Comparison of ENCODE assay signal across 29 cellular contexts in the genomic region with DNA sequence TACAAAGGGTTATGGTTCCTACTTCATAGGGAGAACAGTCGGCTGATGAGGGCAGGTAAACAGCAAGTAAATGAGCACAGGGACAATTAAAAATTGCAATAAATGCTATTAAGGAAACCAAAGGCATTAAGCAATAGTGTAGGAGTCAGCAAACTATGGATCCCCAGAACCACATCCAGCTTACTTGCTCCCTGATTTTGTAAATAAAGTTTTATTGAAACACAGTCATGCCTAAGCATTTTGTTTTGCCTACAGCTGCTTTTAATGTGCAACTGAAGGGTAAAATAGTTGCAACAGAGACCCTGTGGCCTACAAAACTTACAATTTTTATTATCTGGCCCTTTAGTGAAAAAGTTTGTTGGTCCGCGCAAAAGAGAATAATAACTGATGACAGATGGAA.
"Had no signal": no experiment of that assay in that cellular context is flagged by ENCODE, and none has a peak within 500 bp of the region (broad histone marks: within the 10 kb centered on the region; RNA-seq: fewer than 3 reads in every experiment).

No MANE protein-coding gene starts in this region.

- H3K4me1 ChIP-seq: stomach, suprapubic skin, testis, thyroid gland, tibial nerve, transverse colon, upper lobe of left lung, upper lobe of right lung, uterus, vagina had no signal

- H3K27ac Mint-ChIP-seq: stimulated activated effector memory CD8-positive, alpha-beta T cell treated with anti-CD3 and anti-CD28 coated beads, Interleukin-12 subunit alpha, Interleukin-12 subunit beta, amount 100 ng/mL, for 72 hours; stimulated activated memory B cell treated with anti-CD40 and anti-IgM and Interleukin-4, amounts not matched to agents 10 μg/mL and 1 μg/mL and 100 μg/mL, for 72 hours; stimulated activated naive B cell treated with anti-CD40 and anti-IgM and Interleukin-4, amounts not matched to agents 10 μg/mL and 1 μg/mL and 100 μg/mL, for 72 hours; stimulated activated naive CD8-positive, alpha-beta T cell treated with anti-CD3 and anti-CD28 coated beads, Interleukin-15, amount 100 ng/mL, for 72 hours; stimulated activated naive CD8-positive, alpha-beta T cell treated with anti-CD3 and anti-CD28 coated beads, Interleukin-15, Interleukin-2, amounts not matched to agents 100 ng/mL and 50 ng/mL, for 24 hours; type B pancreatic cell had no signal

- H3K9me3 ChIP-seq: stomach, suprapubic skin, testis, thoracic aorta, thyroid gland, tibial artery, tibial nerve, transverse colon, upper lobe of left lung, upper lobe of right lung, uterus, vagina had no signal

- DNase-seq: stimulated activated CD4-positive, alpha-beta T cell treated with anti-CD3 and anti-CD28 coated beads, Interleukin-2, amount 100 ng/mL, for 48 hours; stimulated activated CD4-positive, alpha-beta T cell treated with anti-CD3 and anti-CD28 coated beads, Interleukin-4, amount 100 ng/mL, for 1 hour; stimulated activated CD4-positive, alpha-beta T cell treated with anti-CD3 and anti-CD28 coated beads, Interleukin-4, amount 100 ng/mL, for 24 hours; stimulated activated CD4-positive, alpha-beta T cell treated with anti-CD3 and anti-CD28 coated beads, Interleukin-4, amount 100 ng/mL, for 4 hours; stimulated activated CD8-positive, alpha-beta memory T cell treated with anti-CD3 and anti-CD28 coated beads, Interleukin-4, amount 100 ng/mL, for 48 hours; stimulated activated naive B cell treated with anti-CD40 and anti-IgM and Interleukin-4, amounts not matched to agents 10 μg/mL and 1 μg/mL and 100 μg/mL, for 72 hours; stimulated activated naive CD4-positive, alpha-beta T cell; stimulated activated naive CD4-positive, alpha-beta T cell treated with Interleukin-2 at 50 U/mL for 16 hours; stimulated activated naive CD8-positive, alpha-beta T cell treated with anti-CD3 and anti-CD28 coated beads, Interleukin-15, amount 100 ng/mL, for 72 hours; stimulated activated naive CD8-positive, alpha-beta T cell treated with anti-CD3 and anti-CD28 coated beads, Interleukin-15, Interleukin-2, amounts not matched to agents 100 U/mL and 50 U/mL, for 24 hours; stomach; substantia nigra; testis; thyroid gland; tibial artery; transverse colon; trophoblast cell; upper lobe of left lung; upper lobe of right lung; uterus had no signal

- H3K27me3 Mint-ChIP-seq: stimulated activated memory B cell treated with anti-CD40 and anti-IgM and Interleukin-4, amounts not matched to agents 10 μg/mL and 1 μg/mL and 100 μg/mL, for 72 hours; stimulated activated naive B cell treated with anti-CD40 and anti-IgM and Interleukin-4, amounts not matched to agents 10 μg/mL and 1 μg/mL and 100 μg/mL, for 72 hours; type B pancreatic cell had no signal

- H3K4me1 Mint-ChIP-seq: stimulated activated effector memory CD8-positive, alpha-beta T cell treated with anti-CD3 and anti-CD28 coated beads, Interleukin-12 subunit alpha, Interleukin-12 subunit beta, amount 100 ng/mL, for 72 hours; stimulated activated naive CD8-positive, alpha-beta T cell treated with anti-CD3 and anti-CD28 coated beads, Interleukin-15, amount 100 ng/mL, for 72 hours had no signal

- H3K27ac ChIP-seq: stomach, suprapubic skin, testis, thoracic aorta, thyroid gland, tibial artery, tibial nerve, transverse colon, upper lobe of left lung, upper lobe of right lung, uterus, vagina had no signal

- H3K36me3 ChIP-seq: stomach, suprapubic skin, thoracic aorta, thyroid gland, tibial artery, tibial nerve, transverse colon, upper lobe of left lung, upper lobe of right lung, uterus, vagina had no signal

- H3K4me3 ChIP-seq: stomach, suprapubic skin, testis, thoracic aorta, thyroid gland, tibial artery, tibial nerve, transverse colon, upper lobe of left lung, upper lobe of right lung, uterus, vagina had no signal

- FAIRE-seq: urothelium cell line had no signal

- H3K4me3 Mint-ChIP-seq: stimulated activated effector memory CD8-positive, alpha-beta T cell treated with anti-CD3 and anti-CD28 coated beads, Interleukin-12 subunit alpha, Interleukin-12 subunit beta, amount 100 ng/mL, for 72 hours; stimulated activated memory B cell treated with anti-CD40 and anti-IgM and Interleukin-4, amounts not matched to agents 10 μg/mL and 1 μg/mL and 100 μg/mL, for 72 hours; stimulated activated naive B cell treated with anti-CD40 and anti-IgM and Interleukin-4, amounts not matched to agents 10 μg/mL and 1 μg/mL and 100 μg/mL, for 72 hours; stimulated activated naive CD8-positive, alpha-beta T cell treated with anti-CD3 and anti-CD28 coated beads, Interleukin-15, amount 100 ng/mL, for 72 hours; stimulated activated naive CD8-positive, alpha-beta T cell treated with anti-CD3 and anti-CD28 coated beads, Interleukin-15, Interleukin-2, amounts not matched to agents 100 ng/mL and 50 ng/mL, for 24 hours; type B pancreatic cell had no signal

- ATAC-seq: stimulated activated effector memory CD8-positive, alpha-beta T cell treated with anti-CD3 and anti-CD28 coated beads, Interleukin-12 subunit alpha, Interleukin-12 subunit beta, amount 100 ng/mL, for 72 hours; stimulated activated memory B cell treated with anti-CD40 and anti-IgM and Interleukin-4, amounts not matched to agents 10 μg/mL and 1 μg/mL and 100 μg/mL, for 72 hours; stimulated activated naive B cell treated with anti-CD40 and anti-IgM and Interleukin-4, amounts not matched to agents 10 μg/mL and 1 μg/mL and 100 μg/mL, for 72 hours; stimulated activated naive CD8-positive, alpha-beta T cell treated with anti-CD3 and anti-CD28 coated beads, Interleukin-15, amount 100 ng/mL, for 72 hours; stimulated activated naive CD8-positive, alpha-beta T cell treated with anti-CD3 and anti-CD28 coated beads, Interleukin-15, Interleukin-2, amounts not matched to agents 100 U/mL and 50 U/mL, for 24 hours; upper lobe of right lung had no signal

- H3K27me3 ChIP-seq: stomach, suprapubic skin, testis, thyroid gland, tibial artery, tibial nerve, transverse colon, upper lobe of left lung, upper lobe of right lung, uterus, vagina had no signal

- H3K9me3 Mint-ChIP-seq: stimulated activated naive CD8-positive, alpha-beta T cell treated with anti-CD3 and anti-CD28 coated beads, Interleukin-15, Interleukin-2, amounts not matched to agents 100 ng/mL and 50 ng/mL, for 24 hours had no signal

- H3K36me3 Mint-ChIP-seq: stimulated activated effector memory CD8-positive, alpha-beta T cell treated with anti-CD3 and anti-CD28 coated beads, Interleukin-12 subunit alpha, Interleukin-12 subunit beta, amount 100 ng/mL, for 72 hours; stimulated activated memory B cell treated with anti-CD40 and anti-IgM and Interleukin-4, amounts not matched to agents 10 μg/mL and 1 μg/mL and 100 μg/mL, for 72 hours; stimulated activated naive B cell treated with anti-CD40 and anti-IgM and Interleukin-4, amounts not matched to agents 10 μg/mL and 1 μg/mL and 100 μg/mL, for 72 hours; type B pancreatic cell had no signal
